1 cellular context compared by ENCODE assay signal in genomic region chr14:94598506-94598815, GRCh38.
TF ChIP-seq lines count a peak whose summit lies in the region.

No MANE protein-coding gene starts in this region.

TF ChIP-seq in IMR-90, 13 proteins besides CTCF, POLR2A, EP300 and RAD21:
- TF ChIP-seq CHD1 (IDR thresholded peaks at IDR 0.05; ENCODE audit: low read depth, low read length) (no peak), CEBPB (IDR thresholded peaks at IDR 0.05; ENCODE audit: low read depth, low read length) (no peak), MAZ (IDR thresholded peaks at IDR 0.05; ENCODE audit: borderline replicate concordance, low read depth, low read length) (no peak), FOS (IDR thresholded peaks at IDR 0.05; ENCODE audit: low read depth, low read length) (no peak), MAFK (IDR thresholded peaks at IDR 0.05; ENCODE audit: low read depth, low read length) (no peak), MXI1 (IDR thresholded peaks at IDR 0.05; ENCODE audit: borderline replicate concordance, low read depth, low read length) (no peak), SMC3 (IDR thresholded peaks at IDR 0.05; ENCODE audit: low read depth, low read length) (no peak), BHLHE40 (IDR thresholded peaks at IDR 0.05; ENCODE audit: low read depth, low read length) (no peak), NFE2L2 (IDR thresholded peaks at IDR 0.05; ENCODE audit: low read depth, low read length) (no peak), USF2 (IDR thresholded peaks at IDR 0.05; ENCODE audit: low read depth, low read length) (no peak), RFX5 (IDR thresholded peaks at IDR 0.05; ENCODE audit: low read depth, low read length) (no peak), ELK1 (IDR thresholded peaks at IDR 0.05; ENCODE audit: borderline replicate concordance, low read depth, low read length) (no peak), RCOR1 (IDR thresholded peaks at IDR 0.05; ENCODE audit: insufficient replicate concordance, low read length) (no peak)
